10 cellular contexts compared by ENCODE assay signal in genomic region chr17:79776378-79777165, GRCh38. TPM values are rescaled to one million over a fixed set of nuclear protein-coding genes. Genes with fewer than 3 reads are reported as not detected.
DNase-seq lines count a peak whose midpoint lies in the region; ATAC-seq and TF ChIP-seq lines count a peak whose summit lies in the region.
"Had no signal": no experiment of that assay in that cellular context is flagged by ENCODE, and none has a peak within 500 bp of the region (broad histone marks: within the 10 kb centered on the region; RNA-seq: fewer than 3 reads in every experiment).

No MANE protein-coding gene starts in this region.

- no peaks in the 10 kb centered on the region for H3K36me3 ChIP-seq in PC-9 (ENCODE audit: low read depth)
- peaks cover 21% of the 10 kb centered on the region for H3K36me3 ChIP-seq in iPS-18a (ENCODE audit: control insufficient read depth, low read depth, low read length)
- H3K36me3 ChIP-seq: gastroesophageal sphincter, Peyer's patch had no signal

- TF ChIP-seq CTCF in PC-9 (conservative IDR thresholded peaks at IDR 0.05), result no peak

- peak overlapping the region; percentile 46 for H3K27ac Mint-ChIP-seq in activated naive CD4-positive, alpha-beta T cell treated with anti-CD3 and anti-CD28 coated beads, Interleukin-2, amount 10 ng/mL, durations not matched to agents 7 days and 5 days
- peak overlapping the region; percentile 69 for H3K27ac Mint-ChIP-seq in stimulated activated naive B cell treated with anti-CD40 and anti-IgM and Interleukin-4, amounts not matched to agents 10 μg/mL and 1 μg/mL and 100 μg/mL, for 72 hours

- DNase-seq in activated naive CD4-positive, alpha-beta T cell treated with anti-CD3 and anti-CD28 coated beads, Interleukin-2, amount 10 ng/mL, durations not matched to agents 7 days and 5 days, result no peak
- no peak for DNase-seq in activated naive CD4-positive, alpha-beta T cell treated with anti-CD3 and anti-CD28 coated beads, Interleukin-2, amount 50 U/mL, for 16 hours
- DNase-seq in PC-9, result no peak
- DNase-seq in stimulated activated naive B cell treated with anti-CD40 and anti-IgM and Interleukin-4, amounts not matched to agents 10 μg/mL and 1 μg/mL and 100 μg/mL, for 72 hours, result no peak
- no peak for DNase-seq in HT-29 (ENCODE audit: low spot score)
- DNase-seq: Peyer's patch had no signal

- BruUV-seq in PC-9 (replicated peaks; lab: Mats Ljungman, UMichigan), result no TSS peak

- H3K4me1 ChIP-seq in PC-9 (replicated peaks; ENCODE audit: insufficient read depth) (peaks cover 19% of the 10 kb centered on the region), iPS-18a (ENCODE audit: control insufficient read depth, low read depth, low read length) (peaks cover 17% of the 10 kb centered on the region)

- peak overlapping the region; percentile 82 for H3K4me2 ChIP-seq in PC-9

- no peaks in the 10 kb centered on the region for H3K27me3 ChIP-seq in PC-9 (ENCODE audit: insufficient read depth, low read depth)
- H3K27me3 ChIP-seq in iPS-18a (ENCODE audit: control insufficient read depth, insufficient read depth, low read length), result peaks cover 24% of the 10 kb centered on the region

- CTCF ChIA-PET in activated naive CD4-positive, alpha-beta T cell treated with anti-CD3 and anti-CD28 coated beads, Interleukin-2, amount 10 ng/mL, durations not matched to agents 7 days and 5 days (lab: Charles Lee), result interaction anchor here (1.0 to 1.5 kb wide), 3 partner anchors 21 to 35 kb away, joined by 4 to 7 read pairs (median 5); partner anchors contain the start of gene CBX8
- CTCF ChIA-PET in PC-9 (lab: Charles Lee), result interaction anchor here (0.8 kb wide), 1 partner anchor 18 kb away, joined by 21 read pairs; no protein-coding TSS in a partner anchor

- peaks cover 89% of the 10 kb centered on the region for H3K27me3 Mint-ChIP-seq in activated naive CD4-positive, alpha-beta T cell treated with anti-CD3 and anti-CD28 coated beads, Interleukin-2, amount 10 ng/mL, durations not matched to agents 7 days and 5 days
- H3K27me3 Mint-ChIP-seq in stimulated activated naive B cell treated with anti-CD40 and anti-IgM and Interleukin-4, amounts not matched to agents 10 μg/mL and 1 μg/mL and 100 μg/mL, for 72 hours, result peaks cover 61 to 79% of the 10 kb centered on the region in 2 donors

- H2AFZ ChIP-seq in PC-9, result no peak overlapping the region

- no peaks in the 10 kb centered on the region for H3K9me2 ChIP-seq in PC-9 (ENCODE audit: insufficient read depth)

- H3K36me3 Mint-ChIP-seq in activated naive CD4-positive, alpha-beta T cell treated with anti-CD3 and anti-CD28 coated beads, Interleukin-2, amount 10 ng/mL, durations not matched to agents 7 days and 5 days, result peaks cover 11% of the 10 kb centered on the region
- peaks cover 1 to 3% of the 10 kb centered on the region in 2 donors for H3K36me3 Mint-ChIP-seq in stimulated activated naive B cell treated with anti-CD40 and anti-IgM and Interleukin-4, amounts not matched to agents 10 μg/mL and 1 μg/mL and 100 μg/mL, for 72 hours

- H3K9ac ChIP-seq in iPS-18a (ENCODE audit: low read length), result peak overlapping the region; percentile 79

- H3K9me3 ChIP-seq in PC-9 (ENCODE audit: insufficient read depth, low read depth), result no peaks in the 10 kb centered on the region
- no peaks in the 10 kb centered on the region for H3K9me3 ChIP-seq in iPS-18a (ENCODE audit: control insufficient read depth, low read depth, low read length)
- H3K9me3 ChIP-seq: gastroesophageal sphincter, Peyer's patch had no signal

- peaks cover 38% of the 10 kb centered on the region for H3K4me1 Mint-ChIP-seq in activated naive CD4-positive, alpha-beta T cell treated with anti-CD3 and anti-CD28 coated beads, Interleukin-2, amount 10 ng/mL, durations not matched to agents 7 days and 5 days
- peaks cover 13 to 28% of the 10 kb centered on the region in 2 donors for H3K4me1 Mint-ChIP-seq in stimulated activated naive B cell treated with anti-CD40 and anti-IgM and Interleukin-4, amounts not matched to agents 10 μg/mL and 1 μg/mL and 100 μg/mL, for 72 hours

- POLR2A ChIA-PET in PC-9 (lab: Charles Lee; ENCODE audit: unreplicated experiment), result interaction anchor here (0.6 kb wide), 1 partner anchor 21 kb away, joined by 3 read pairs; no protein-coding TSS in a partner anchor

- peak overlapping the region; percentile 69 for H3K4me3 Mint-ChIP-seq in activated naive CD4-positive, alpha-beta T cell treated with anti-CD3 and anti-CD28 coated beads, Interleukin-2, amount 10 ng/mL, durations not matched to agents 7 days and 5 days
- H3K4me3 Mint-ChIP-seq in stimulated activated naive B cell treated with anti-CD40 and anti-IgM and Interleukin-4, amounts not matched to agents 10 μg/mL and 1 μg/mL and 100 μg/mL, for 72 hours, result peak overlapping the region; percentile 25 to 78

- peaks cover 16% of the 10 kb centered on the region; the same call in 1 of the 2 replicates for H3K79me2 ChIP-seq in PC-9 (ENCODE audit: low read depth)

- H3F3A ChIP-seq in PC-9 (ENCODE audit: insufficient read depth, low read depth), result peaks cover 7% of the 10 kb centered on the region; the same call in 1 of the 2 replicates

- H3K27ac ChIP-seq in PC-9, result no peak overlapping the region
- no peak overlapping the region for H3K27ac ChIP-seq in iPS-18a (ENCODE audit: low read length)

- intact Hi-C loops in PC-9 (cut with micrococcal nuclease; ENCODE audit: unreplicated experiment), result no loop called here

- no peaks in the 10 kb centered on the region for H3K9me3 Mint-ChIP-seq in activated naive CD4-positive, alpha-beta T cell treated with anti-CD3 and anti-CD28 coated beads, Interleukin-2, amount 10 ng/mL, durations not matched to agents 7 days and 5 days
- no peaks in the 10 kb centered on the region for H3K9me3 Mint-ChIP-seq in stimulated activated naive B cell treated with anti-CD40 and anti-IgM and Interleukin-4, amounts not matched to agents 10 μg/mL and 1 μg/mL and 100 μg/mL, for 72 hours

- ATAC-seq in stimulated activated naive B cell treated with anti-CD40 and anti-IgM and Interleukin-4, amounts not matched to agents 10 μg/mL and 1 μg/mL and 100 μg/mL, for 72 hours (replicated peaks), result no peak
- ATAC-seq in GM21526 (IDR thresholded peaks at IDR 0.05; ENCODE audit: low FRiP score, unreplicated experiment) (no peak), esophagus mucosa (no peak)

- H3K4me3 ChIP-seq in PC-9 (no peak overlapping the region; the same call in 1 of the 2 replicates), iPS-18a (ENCODE audit: low read length) (peak overlapping the region; percentile 68)

- H4K20me1 ChIP-seq in PC-9 (ENCODE audit: insufficient read depth), result no peaks in the 10 kb centered on the region

RNA-seq across cellular contexts. Expression of gene CBX2, which starts 1.4 kb away (rescaled TPM):
- 30.4 and 32.6 TPM in 2 replicates for total RNA-seq in PC-9 (2021)
- total RNA-seq in HT-29 (2014; rRNA removed; shearing (Covaris generic)), result 9.5 and 13.4 TPM in 2 replicates
- 3.8 TPM for total RNA-seq in esophagus mucosa

RNA-seq across cellular contexts. Expression of gene CBX8, which starts 20.3 kb away (rescaled TPM):
- total RNA-seq in PC-9 (2021) (14.2 and 15.5 TPM in 2 replicates), esophagus mucosa (3.8 TPM)
- 14.4 and 14.9 TPM in 2 replicates for total RNA-seq in HT-29 (2014; rRNA removed; shearing (Covaris generic))

RNA-seq across cellular contexts. Expression of gene ENPP7, which starts 45.8 kb away (rescaled TPM):
- total RNA-seq in PC-9 (2021) (not detected in 2 replicates), esophagus mucosa (not detected)
- not detected in 2 replicates for total RNA-seq in HT-29 (2014; rRNA removed; shearing (Covaris generic))
